Comparison of ENCODE assay signal across 8 cellular contexts in genomic region chr15:74422723-74423442, GRCh38. TPM values are rescaled to one million over a fixed set of nuclear protein-coding genes. Genes with fewer than 3 reads are reported as not detected.
DNase-seq lines count a peak whose midpoint lies in the region; ATAC-seq and TF ChIP-seq lines count a peak whose summit lies in the region.

No MANE protein-coding gene starts in this region.

- H3K4me1 ChIP-seq in Loucy (ENCODE audit: insufficient read depth, low read length, poor library complexity, severe bottlenecking) = peaks cover 33% of the 10 kb centered on the region
- H3K4me1 ChIP-seq in neural progenitor cell = peaks cover 27% of the 10 kb centered on the region

- H3K4me2 ChIP-seq in Loucy (ENCODE audit: low read depth, low read length, poor library complexity, severe bottlenecking) (peak overlapping the region; percentile 2), neural progenitor cell (peak overlapping the region; percentile 40)

- H3K27ac ChIP-seq in cingulate gyrus (ENCODE audit: low read depth, low read length) (peak overlapping the region; percentile 99), neural progenitor cell (no peak overlapping the region)

- no peaks in the 10 kb centered on the region for H3K9me2 ChIP-seq in Loucy (replicated peaks; ENCODE audit: low read depth, low read length)

- TF ChIP-seq CTCF in Loucy (conservative IDR thresholded peaks at IDR 0.05; ENCODE audit: low read length) (no peak), neural progenitor cell (IDR thresholded peaks at IDR 0.05) (no peak)

- DNase-seq in EH (ENCODE audit: low read depth) (peak; percentile 93), neural progenitor cell (ENCODE audit: low spot score) (peak; percentile 55), G401 (ENCODE audit: low spot score) (no peak), NCI-H2227 (lab: John Stamatoyannopoulos, UW; ENCODE audit: unreplicated experiment) (no peak), SHP77 (lab: John Stamatoyannopoulos, UW) (no peak)

- H3K79me2 ChIP-seq in Loucy (ENCODE audit: insufficient read depth, low read length) (peaks cover 99% of the 10 kb centered on the region), neural progenitor cell (ENCODE audit: low read depth) (no peaks in the 10 kb centered on the region)

- ATAC-seq in GM21360 (IDR thresholded peaks at IDR 0.05; ENCODE audit: unreplicated experiment) = no peak

- no peak overlapping the region for H2AFZ ChIP-seq in Loucy (ENCODE audit: low read length)
- H2AFZ ChIP-seq in neural progenitor cell (replicated peaks) = no peak overlapping the region

- peaks cover under 1% of the 10 kb centered on the region; the same call in 1 of the 2 replicates for H3K36me3 ChIP-seq in Loucy (ENCODE audit: insufficient read depth, low read length)
- H3K36me3 ChIP-seq in neural progenitor cell = no peaks in the 10 kb centered on the region

- H3K4me3 Mint-ChIP-seq in neural progenitor cell = no peak overlapping the region

- peaks cover 2% of the 10 kb centered on the region for H3K36me3 Mint-ChIP-seq in neural progenitor cell

- H3F3A ChIP-seq in Loucy (ENCODE audit: low read depth) (no peaks in the 10 kb centered on the region), neural progenitor cell (ENCODE audit: low read depth) (no peaks in the 10 kb centered on the region)

- peaks cover 5% of the 10 kb centered on the region for H3K27me3 Mint-ChIP-seq in neural progenitor cell (ENCODE audit: insufficient read depth, low read depth)

- H3K9ac ChIP-seq in Loucy (ENCODE audit: low read depth, low read length, poor library complexity, severe bottlenecking) = no peak overlapping the region
- no peak overlapping the region for H3K9ac ChIP-seq in neural progenitor cell

- no peaks in the 10 kb centered on the region for H3K27me3 ChIP-seq in Loucy (ENCODE audit: insufficient read depth, low read length, poor library complexity, severe bottlenecking)
- H3K27me3 ChIP-seq in neural progenitor cell = no peaks in the 10 kb centered on the region

- in situ Hi-C loops in G401 (cut with HindIII; ENCODE audit: low sequenced_read_pairs) = no loop called here

- H4K20me1 ChIP-seq in Loucy (ENCODE audit: insufficient read depth, low read length, poor library complexity, severe bottlenecking) (peaks cover 18% of the 10 kb centered on the region), neural progenitor cell (ENCODE audit: low read depth) (peaks cover 19% of the 10 kb centered on the region)

- peak overlapping the region; percentile 74 for H3K27ac Mint-ChIP-seq in neural progenitor cell

- peaks cover 57% of the 10 kb centered on the region for H3K4me1 Mint-ChIP-seq in neural progenitor cell

- no peaks in the 10 kb centered on the region for H3K9me3 Mint-ChIP-seq in neural progenitor cell

- H3K4me3 ChIP-seq in Loucy (ENCODE audit: low read length, poor library complexity, severe bottlenecking) = no peak overlapping the region
- no peak overlapping the region for H3K4me3 ChIP-seq in neural progenitor cell

- no peaks in the 10 kb centered on the region for H3K9me3 ChIP-seq in Loucy (ENCODE audit: insufficient read depth, low read depth, low read length)
- H3K9me3 ChIP-seq in neural progenitor cell (ENCODE audit: low read depth) = no peaks in the 10 kb centered on the region

RNA-seq across cellular contexts. Expression of gene SEMA7A, which starts 10.9 kb away (rescaled TPM):
- total RNA-seq in neural progenitor cell (ENCODE audit: low replicate concordance) = 3.5 and 11.7 TPM in 2 replicates
- total RNA-seq in G401 (2014; rRNA removed; shearing (Covaris generic)) = 8.5 and 14.3 TPM in 2 replicates

RNA-seq across cellular contexts. Expression of gene UBL7, which starts 38.1 kb away (rescaled TPM):
- 60.4 and 69.3 TPM in 2 replicates for total RNA-seq in neural progenitor cell (ENCODE audit: low replicate concordance)
- total RNA-seq in G401 (2014; rRNA removed; shearing (Covaris generic)) = 111 and 117 TPM in 2 replicates

RNA-seq across cellular contexts. Expression of gene CYP11A1, which starts 55.4 kb away (rescaled TPM):
- 0.99 and 1.1 TPM in 2 replicates for total RNA-seq in neural progenitor cell (ENCODE audit: low replicate concordance)
- not detected in 2 replicates for total RNA-seq in G401 (2014; rRNA removed; shearing (Covaris generic))

Comparison
In these comparisons a context has a peak if more than half of its experiments do, and no peak if none do; other contexts are left out.
1. DNase-seq: peak in EH (single experiment) and neural progenitor cell (single experiment); none in G401 (single experiment), NCI-H2227 (single experiment) and SHP77 (0 of 2).